ENCODE assay signal across 1 cellular context in genomic region chr11:12692238-12693074, GRCh38.
TF ChIP-seq lines count a peak whose summit lies in the region.

No MANE protein-coding gene starts in this region.

TF ChIP-seq in GM23338, 12 proteins besides CTCF, POLR2A, EP300 and RAD21 (continued from another document):
- TF ChIP-seq REST (IDR thresholded peaks at IDR 0.05; ENCODE audit: unreplicated experiment), result no peak
- no peak for TF ChIP-seq ZNF114 (CRISPR knock-in tag; IDR thresholded peaks at IDR 0.05)
- TF ChIP-seq EZH2 (IDR thresholded peaks at IDR 0.05; ENCODE audit: low read depth, unreplicated experiment), result no peak
- no peak for TF ChIP-seq STAT1 (IDR thresholded peaks at IDR 0.05; ENCODE audit: unreplicated experiment)
